8 cellular contexts compared by ENCODE assay signal in genomic region chrY:12663845-12664244, GRCh38. TPM values are rescaled to one million over a fixed set of nuclear protein-coding genes. Genes with fewer than 3 reads are reported as not detected.
A peak's percentile ranks its signal among the peaks of the same experiment; 100 is the strongest.
DNase-seq lines count a peak whose midpoint lies in the region; ATAC-seq and TF ChIP-seq lines count a peak whose summit lies in the region.
"Not testable (repeated sequence)": the region's sequence is repeated elsewhere in the genome, so short reads cannot be mapped to it uniquely, and the experiment has no call there.
"Had no signal": no experiment of that assay in that cellular context is flagged by ENCODE, and none has a peak within 500 bp of the region (broad histone marks: within the 10 kb centered on the region; RNA-seq: fewer than 3 reads in every experiment).

No MANE protein-coding gene starts in this region.

- H2AFZ ChIP-seq in mesenchymal stem cell (ENCODE audit: low read depth, low read length) = not testable (repeated sequence)

- not testable (repeated sequence) for H2BK12ac ChIP-seq in mesenchymal stem cell (ENCODE audit: low read length in 2 of 2)

- peaks cover 25% of the 10 kb centered on the region for H3K36me3 ChIP-seq in DOHH2 (ENCODE audit: control insufficient read depth, low read length)
- H3K36me3 ChIP-seq in mesenchymal stem cell (ENCODE audit: control insufficient read depth in 1 of 2, insufficient read depth in 2 of 2, low read depth in 1 of 2, low read length in 2 of 2) = not testable (repeated sequence)

- not testable (repeated sequence) for ATAC-seq in activated T-cell treated with anti-CD3 and anti-CD28 coated beads, Interleukin-2, amount 50 U/mL, for 4 hours

- peak overlapping the region; percentile 99 for H3K4me3 Mint-ChIP-seq in T-helper 1 cell treated with Interleukin-12 subunit alpha and Interleukin-12 subunit beta and Interleukin-4 antibody, amounts not matched to agents 30 μg/mL and 1 μg/mL, for 36 hours
- H3K4me3 Mint-ChIP-seq in activated T-cell treated with anti-CD3 and anti-CD28 coated beads, Interleukin-2, amount 50 U/mL, for 4 hours = peak overlapping the region; percentile 97

- not testable (repeated sequence) for H2BK5ac ChIP-seq in mesenchymal stem cell (ENCODE audit: low read depth, low read length, poor library complexity, severe bottlenecking)

- H3K9me3 Mint-ChIP-seq in T-helper 1 cell treated with Interleukin-12 subunit alpha and Interleukin-12 subunit beta and Interleukin-4 antibody, amounts not matched to agents 30 μg/mL and 1 μg/mL, for 36 hours; activated T-cell treated with anti-CD3 and anti-CD28 coated beads, Interleukin-2, amount 50 U/mL, for 4 hours: not testable (repeated sequence)

- TF ChIP-seq CTCF in DOHH2 (IDR thresholded peaks at IDR 0.05; ENCODE audit: low read depth, low read length, poor library complexity, severe bottlenecking); cardiac fibroblast (IDR thresholded peaks at IDR 0.05; ENCODE audit: low read depth, low read length); fibroblast of villous mesenchyme (IDR thresholded peaks at IDR 0.05; ENCODE audit: insufficient read depth, low read depth, low read length): not testable (repeated sequence)

- not testable (repeated sequence) for H2BK120ac ChIP-seq in mesenchymal stem cell (ENCODE audit: low read depth, low read length)

- DNase-seq in activated T-cell treated with anti-CD3 and anti-CD28 coated beads, Interleukin-2, amount 50 U/mL, for 4 hours; cardiac fibroblast (ENCODE audit: low read depth in 2 of 2); fibroblast of villous mesenchyme (ENCODE audit: low read depth); mesenchymal stem cell: not testable (repeated sequence)
- peak; percentile 3 for DNase-seq in stimulated activated CD4-positive, alpha-beta T cell treated with anti-CD3 and anti-CD28 coated beads, Interleukin-15, amount 100 ng/mL, for 24 hours

- H3K4me1 Mint-ChIP-seq in T-helper 1 cell treated with Interleukin-12 subunit alpha and Interleukin-12 subunit beta and Interleukin-4 antibody, amounts not matched to agents 30 μg/mL and 1 μg/mL, for 36 hours (ENCODE audit: low read depth) = peaks cover 22% of the 10 kb centered on the region
- H3K4me1 Mint-ChIP-seq in activated T-cell treated with anti-CD3 and anti-CD28 coated beads, Interleukin-2, amount 50 U/mL, for 4 hours (ENCODE audit: low read depth) = peaks cover 38% of the 10 kb centered on the region

- not testable (repeated sequence) for H3K9me2 ChIP-seq in DOHH2 (replicated peaks; ENCODE audit: control insufficient read depth, low read length)

- not testable (repeated sequence) for H3K27ac ChIP-seq in DOHH2 (ENCODE audit: low read depth, low read length); mesenchymal stem cell (ENCODE audit: low read length, poor library complexity, severe bottlenecking)

- peaks cover 69% of the 10 kb centered on the region for H3K79me2 ChIP-seq in DOHH2 (ENCODE audit: control insufficient read depth, low read length)

- not testable (repeated sequence) for H3K18ac ChIP-seq in mesenchymal stem cell (ENCODE audit: low read depth in 1 of 2, low read length in 2 of 2)

- not testable (repeated sequence) for H3K23ac ChIP-seq in mesenchymal stem cell (ENCODE audit: low read length in 2 of 2)

- not testable (repeated sequence) for H3K4ac ChIP-seq in mesenchymal stem cell (ENCODE audit: low read depth in 1 of 2, low read length in 2 of 2)

- H3K27me3 Mint-ChIP-seq in T-helper 1 cell treated with Interleukin-12 subunit alpha and Interleukin-12 subunit beta and Interleukin-4 antibody, amounts not matched to agents 30 μg/mL and 1 μg/mL, for 36 hours (ENCODE audit: low read depth); activated T-cell treated with anti-CD3 and anti-CD28 coated beads, Interleukin-2, amount 50 U/mL, for 4 hours (ENCODE audit: low read depth): not testable (repeated sequence)

- H3K79me1 ChIP-seq in mesenchymal stem cell (replicated peaks; ENCODE audit: low read length, poor library complexity, severe bottlenecking) = not testable (repeated sequence)

- peak overlapping the region; percentile 99 for H3K27ac Mint-ChIP-seq in T-helper 1 cell treated with Interleukin-12 subunit alpha and Interleukin-12 subunit beta and Interleukin-4 antibody, amounts not matched to agents 30 μg/mL and 1 μg/mL, for 36 hours

- not testable (repeated sequence) for H3F3A ChIP-seq in DOHH2 (ENCODE audit: control insufficient read depth, insufficient read depth)

- 52% methylated on average over 17 of the region's 20 CpGs for WGBS in mesenchymal stem cell

- not testable (repeated sequence) for H3K9me3 ChIP-seq in DOHH2 (ENCODE audit: control insufficient read depth, insufficient read depth, low read length); mesenchymal stem cell (ENCODE audit: control insufficient read depth, low read length)

- H3K4me3 ChIP-seq in DOHH2 (ENCODE audit: low read length) (peak overlapping the region; percentile 90), cardiac fibroblast (replicated peaks in 1 of 2; ENCODE audit: low read depth in 2 of 2, low read length in 2 of 2) (peak overlapping the region; percentile 67 to 72), fibroblast of villous mesenchyme (ENCODE audit: low read depth, low read length) (peak overlapping the region; percentile 66), mesenchymal stem cell (ENCODE audit: insufficient read depth in 1 of 2, low read depth in 1 of 2, low read length in 2 of 2) (peak overlapping the region in 1 of 2 experiments; percentile 50)

- not testable (repeated sequence) for H2BK15ac ChIP-seq in mesenchymal stem cell (ENCODE audit: low read depth, poor library complexity, severe bottlenecking)

- H3K4me1 ChIP-seq in DOHH2 (ENCODE audit: control insufficient read depth, low read length) = peaks cover 16% of the 10 kb centered on the region
- not testable (repeated sequence) for H3K4me1 ChIP-seq in mesenchymal stem cell (ENCODE audit: control insufficient read depth, insufficient read depth, low read depth, low read length)

- H3K9ac ChIP-seq in mesenchymal stem cell (ENCODE audit: low read length) = not testable (repeated sequence)

- not testable (repeated sequence) for H2AK5ac ChIP-seq in mesenchymal stem cell (ENCODE audit: low read length, severe bottlenecking)

- peaks cover 14% of the 10 kb centered on the region for H3K36me3 Mint-ChIP-seq in T-helper 1 cell treated with Interleukin-12 subunit alpha and Interleukin-12 subunit beta and Interleukin-4 antibody, amounts not matched to agents 30 μg/mL and 1 μg/mL, for 36 hours (ENCODE audit: low read depth)
- peaks cover 11% of the 10 kb centered on the region for H3K36me3 Mint-ChIP-seq in activated T-cell treated with anti-CD3 and anti-CD28 coated beads, Interleukin-2, amount 50 U/mL, for 4 hours (ENCODE audit: insufficient read depth)

- H4K91ac ChIP-seq in mesenchymal stem cell (ENCODE audit: low read length) = not testable (repeated sequence)

- H4K20me1 ChIP-seq in DOHH2 (ENCODE audit: control insufficient read depth, insufficient read depth, low read depth, low read length) = not testable (repeated sequence)

- H3K27me3 ChIP-seq in DOHH2 (ENCODE audit: control insufficient read depth, low read length); mesenchymal stem cell (ENCODE audit: control insufficient read depth in 1 of 2, insufficient read depth in 1 of 2, low read length in 2 of 2): not testable (repeated sequence)

- H3K4me2 ChIP-seq in DOHH2 (ENCODE audit: low read length) (peak overlapping the region; percentile 68), mesenchymal stem cell (ENCODE audit: low read length, poor library complexity, severe bottlenecking) (peak overlapping the region; percentile 20)

- H4K8ac ChIP-seq in mesenchymal stem cell (ENCODE audit: low read length) = not testable (repeated sequence)

- H3K14ac ChIP-seq in mesenchymal stem cell (ENCODE audit: low read length in 2 of 2) = not testable (repeated sequence)

RNA-seq across cellular contexts. Expression of gene USP9Y, which starts 37.2 kb away (rescaled TPM):
- 1 to 10 TPM in 2 of 3 donors, not detected in 1; 6.8 to 10.0 TPM for total RNA-seq in activated T-cell treated with anti-CD3 and anti-CD28 coated beads, Interleukin-2, amount 50 U/mL, for 4 hours
- 2.2 TPM in 1 of 2 replicates, not detected in the other for total RNA-seq in fibroblast of villous mesenchyme
- polyA plus RNA-seq in mesenchymal stem cell (2013, experiment 1 of 2) = 13.5 TPM
- 13.4 TPM for polyA plus RNA-seq in mesenchymal stem cell (2013, experiment 2 of 2)
- polyA plus RNA-seq: K562 had no signal
